Comparison of ENCODE assay signal across 1 cellular context in genomic region chr6:149545754-149546471, GRCh38.
TF ChIP-seq lines count a peak whose summit lies in the region.

TSS of gene PPIL4 (minus strand) at chr6:149546043. CDS start at chr6:149546005, 38 bp downstream.

TF ChIP-seq in GM23338, 12 proteins besides CTCF, POLR2A, EP300 and RAD21 (continued from another document):
- TF ChIP-seq REST (IDR thresholded peaks at IDR 0.05; ENCODE audit: unreplicated experiment) (no peak), CREB1 (CRISPR knock-in tag; IDR thresholded peaks at IDR 0.05; ENCODE audit: low read depth) (peak; percentile 100), POLR2AphosphoS5 (IDR thresholded peaks at IDR 0.05; ENCODE audit: low read depth) (peak; percentile 88), STAT1 (IDR thresholded peaks at IDR 0.05; ENCODE audit: unreplicated experiment) (no peak)
